8 cellular contexts compared by ENCODE assay signal in genomic region chr16:31460582-31461002, GRCh38. TPM values are rescaled to one million over a fixed set of nuclear protein-coding genes. Genes with fewer than 3 reads are reported as not detected.
DNase-seq lines count a peak whose midpoint lies in the region; ATAC-seq and TF ChIP-seq lines count a peak whose summit lies in the region.

No MANE protein-coding gene starts in this region.

- WGBS in SK-N-SH (ENCODE audit: low lambda C conversion rate): 33% methylated on average over 8 of the region's 8 CpGs
- 36 to 39% (median 38%) methylated on average over 8 of the region's 8 CpGs for WGBS in ovary, 3 donors

- DNase-seq in CD14-positive monocyte (ENCODE audit: low spot score) (no peak), SK-N-SH (peak; percentile 56), epithelial cell of proximal tubule (ENCODE audit: low read depth) (no peak), ovary (peak in 1 of 5 donors; percentile 50), GM19240 (ENCODE audit: insufficient read length, low spot score) (no peak), KG1 (lab: John Stamatoyannopoulos, UW) (no peak)

- H4K20me1 ChIP-seq in SK-N-SH (ENCODE audit: insufficient read depth): peaks cover 26% of the 10 kb centered on the region

- peaks cover 41% of the 10 kb centered on the region for H3K4me1 Mint-ChIP-seq in CD14-positive monocyte

- H3K9ac ChIP-seq in SK-N-SH: peak overlapping the region; percentile 69

- H3K4me1 ChIP-seq in HEK293 (ENCODE audit: control insufficient read depth, insufficient read depth, low read length): 0 out of 2 replicates have a peak, but pooled peaks cover 3% of the 10 kb centered on the region
- peaks cover 23 to 26% of the 10 kb centered on the region in 2 experiments; a peak in 2 of 4 replicates for H3K4me1 ChIP-seq in SK-N-SH (ENCODE audit: control insufficient read depth in 1 of 2, insufficient read depth in 2 of 2, low read depth in 1 of 2, low read length in 1 of 2)
- peaks cover 14% of the 10 kb centered on the region for H3K4me1 ChIP-seq in ovary (ENCODE audit: insufficient read depth)

- no peak overlapping the region for H3K4me3 ChIP-seq in HEK293 (ENCODE audit: low read depth, low read length)
- peak overlapping the region; percentile 57 to 88 for H3K4me3 ChIP-seq in SK-N-SH (ENCODE audit: low read depth in 2 of 2, low read length in 1 of 2)
- H3K4me3 ChIP-seq in epithelial cell of proximal tubule (ENCODE audit: low read depth, low read length): peak overlapping the region; percentile 70
- peak overlapping the region; percentile 39 for H3K4me3 ChIP-seq in ovary

- POLR2A ChIA-PET in HEK293 (lab: Yijun Ruan, JAX): interaction anchor here (0.9 to 2.3 kb wide), 11 partner anchors 9 to 506 kb away, joined by 3 to 16 read pairs (median 3); partner anchors contain the start of genes FUS, KAT8, RUSF1 and TGFB1I1
- POLR2A ChIA-PET in SK-N-SH (lab: Yijun Ruan, JAX): interaction anchor here (0.8 to 3.6 kb wide), 11 partner anchors 10 to 413 kb away, joined by 3 to 15 read pairs (median 7); partner anchors contain the start of genes FUS, RUSF1, TGFB1I1 and ZNF267

- H3K27ac ChIP-seq in HEK293 (ENCODE audit: extremely low read depth, low read depth, low read length) (peak overlapping the region; percentile 59), SK-N-SH (ENCODE audit: low read depth in 2 of 2, low read length in 1 of 2) (peak overlapping the region; percentile 93 to 96), ovary (peak overlapping the region; percentile 7 to 98)

- H3K27me3 ChIP-seq in SK-N-SH (ENCODE audit: insufficient read depth) (no peaks in the 10 kb centered on the region), ovary (no peaks in the 10 kb centered on the region)

- H3K9me2 ChIP-seq in SK-N-SH: no peaks in the 10 kb centered on the region

- H3K4me2 ChIP-seq in SK-N-SH: peak overlapping the region; percentile 83

- ATAC-seq in HG03378 (IDR thresholded peaks at IDR 0.05; ENCODE audit: unreplicated experiment): no peak

- H3K9me3 ChIP-seq in HEK293 (ENCODE audit: control insufficient read depth, insufficient read depth, low read depth, low read length) (no peaks in the 10 kb centered on the region), SK-N-SH (no peaks in the 10 kb centered on the region), ovary (no peaks in the 10 kb centered on the region)

- no peak for TF ChIP-seq POLR2A in ovary (IDR thresholded peaks at IDR 0.05)

- peaks cover 31 to 43% of the 10 kb centered on the region in 2 donors for H3K36me3 Mint-ChIP-seq in CD14-positive monocyte

- TF ChIP-seq RAD21 in SK-N-SH (IDR thresholded peaks at IDR 0.05; ENCODE audit: low read length): peak; percentile 56

- peaks cover 0 to 6% (median 4%) of the 10 kb centered on the region in 3 donors for H3K27me3 Mint-ChIP-seq in CD14-positive monocyte (ENCODE audit: low read depth in 3 of 3)

- H3K79me2 ChIP-seq in SK-N-SH (ENCODE audit: insufficient read depth): peaks cover 36% of the 10 kb centered on the region

- CTCF ChIA-PET in HEK293 (lab: Yijun Ruan, JAX) (interaction anchor here (0.6 to 2.4 kb wide), 21 partner anchors 8 to 1072 kb away, joined by 3 to 13 read pairs (median 5); partner anchors contain the start of genes HSD3B7, ORAI3, SLC5A2 and ZNF843), SK-N-SH (lab: Yijun Ruan, JAX) (interaction anchor here (0.6 to 8.0 kb wide), 23 partner anchors 9 to 658 kb away, joined by 3 to 80 read pairs (median 4); partner anchors contain the start of genes HSD3B7, RUSF1, SLC5A2 and TGFB1I1)

- intact Hi-C loops in CD14-positive monocyte (cut with micrococcal nuclease) (no loop called here), ovary (cut with DNase I) (loop anchor here in 1 of 4 donors (2.0 kb wide), 1 partner anchor 48 kb away; the partner anchor contains the start of gene RUSF1)

- H3F3A ChIP-seq in SK-N-SH (replicated peaks; ENCODE audit: insufficient read depth): peaks cover 8% of the 10 kb centered on the region

- H2AFZ ChIP-seq in SK-N-SH (ENCODE audit: low read depth): peak overlapping the region; percentile 82; the same call in 1 of the 2 replicates

- peak overlapping the region in 5 of 7 donors; percentile 60 to 95 (median 89) for H3K27ac Mint-ChIP-seq in CD14-positive monocyte

- no peak; a peak in 1 of 4 replicates for TF ChIP-seq EP300 in SK-N-SH (IDR thresholded peaks at IDR 0.05; ENCODE audit: borderline replicate concordance in 1 of 2, low read depth in 1 of 2, low read length in 1 of 2)
- TF ChIP-seq EP300 in ovary (IDR thresholded peaks at IDR 0.05): no peak

- H3K9me3 Mint-ChIP-seq in CD14-positive monocyte: no peaks in the 10 kb centered on the region

- TF ChIP-seq CTCF in CD14-positive monocyte (IDR thresholded peaks at IDR 0.05): peak; percentile 82
- no peak; the same call in 1 of the 2 replicates for TF ChIP-seq CTCF in HEK293 (tag by site-specific recombination; IDR thresholded peaks at IDR 0.05)
- TF ChIP-seq CTCF in SK-N-SH (IDR thresholded peaks at IDR 0.05): peak; percentile 82
- TF ChIP-seq CTCF in epithelial cell of proximal tubule (conservative IDR thresholded peaks at IDR 0.05; ENCODE audit: low read depth, low read length): peak; percentile 78
- peak; percentile 26 to 51 (median 30) for TF ChIP-seq CTCF in ovary (IDR thresholded peaks at IDR 0.05)

- H3K36me3 ChIP-seq in HEK293 (ENCODE audit: control insufficient read depth in 2 of 2, insufficient read depth in 1 of 2, low read length in 2 of 2) (peaks cover 0 to 51% of the 10 kb centered on the region in 2 experiments; a peak in 2 of 3 replicates), SK-N-SH (replicated peaks in 1 of 2; ENCODE audit: control insufficient read depth in 1 of 2, insufficient read depth in 2 of 2, low read length in 1 of 2) (peaks cover 7 to 20% of the 10 kb centered on the region in 2 experiments), ovary (no peaks in the 10 kb centered on the region)

- peak overlapping the region in 1 of 2 donors; percentile 78 for H3K4me3 Mint-ChIP-seq in CD14-positive monocyte

TF ChIP-seq in HEK293, 187 proteins besides CTCF, POLR2A, EP300 and RAD21 (continues in another document):
- peak; percentile 44; the same call in 1 of the 2 replicates for TF ChIP-seq ZNF664 (tag by site-specific recombination; IDR thresholded peaks at IDR 0.05)

TF ChIP-seq in SK-N-SH, 30 proteins besides CTCF, POLR2A, EP300 and RAD21:
- TF ChIP-seq RFX5 (IDR thresholded peaks at IDR 0.05; ENCODE audit: low read length) (peak; percentile 18; the same call in 1 of the 2 replicates), IRF3 (IDR thresholded peaks at IDR 0.05; ENCODE audit: low read depth, low read length) (no peak)
TF ChIP-seq in SK-N-SH: peak in this region for 1.

RNA-seq across cellular contexts. Expression of gene ARMC5, which starts 1.3 kb away (rescaled TPM):
- polyA plus RNA-seq in CD14-positive monocyte (1 to 10 TPM; 2.9 to 4.2 TPM), SK-N-SH (2012; rRNA removed) (7.0 and 8.9 TPM in 2 replicates), ovary (10 to 100 TPM in 1 of 2 donors, 1 to 10 TPM in 1; 2.2 to 11.4 TPM)
- 3.1 and 4.3 TPM in 2 replicates for polyA plus RNA-seq in SK-N-SH (2012; cell fraction: cytosol; rRNA removed)
- polyA plus RNA-seq in SK-N-SH (2012; cell fraction: nucleus; rRNA removed): 27.4 and 34.6 TPM in 2 replicates
- total RNA-seq in epithelial cell of proximal tubule (9.2 and 10.3 TPM in 2 replicates), ovary (10 to 100 TPM in 5 of 7 donors, 1 to 10 TPM in 2; 8.1 to 16.1 (median 11.0) TPM)

RNA-seq across cellular contexts. Expression of gene TGFB1I1, which starts 11.4 kb away (rescaled TPM):
- polyA plus RNA-seq in CD14-positive monocyte (under 1 TPM in 1 of 2 donors, not detected in 1; 0.16 TPM), SK-N-SH (2012; rRNA removed) (29.7 and 30.4 TPM in 2 replicates), ovary (10 to 100 TPM; 78.5 to 82.2 TPM)
- polyA plus RNA-seq in SK-N-SH (2012; cell fraction: cytosol; rRNA removed): 15.3 and 29.1 TPM in 2 replicates
- polyA plus RNA-seq in SK-N-SH (2012; cell fraction: nucleus; rRNA removed): 90.7 and 142 TPM in 2 replicates
- total RNA-seq in epithelial cell of proximal tubule (56.8 and 62.2 TPM in 2 replicates), ovary (100 to 1,000 TPM in 5 of 7 donors, 10 to 100 TPM in 2; 38.0 to 216 (median 156) TPM)

RNA-seq across cellular contexts. Expression of gene ZNF843, which starts 18.0 kb away (rescaled TPM):
- polyA plus RNA-seq in CD14-positive monocyte (not detected), SK-N-SH (2012; rRNA removed) (0.45 and 0.61 TPM in 2 replicates), ovary (1 to 10 TPM; 2.2 to 2.8 TPM)
- polyA plus RNA-seq in SK-N-SH (2012; cell fraction: cytosol; rRNA removed): 0.28 and 0.49 TPM in 2 replicates
- 0.35 and 0.46 TPM in 2 replicates for polyA plus RNA-seq in SK-N-SH (2012; cell fraction: nucleus; rRNA removed)
- total RNA-seq in epithelial cell of proximal tubule (0.22 TPM in 1 of 2 replicates, not detected in the other), ovary (1 to 10 TPM; 2.1 to 5.0 (median 4.2) TPM)

RNA-seq across cellular contexts. Expression of gene SLC5A2, which starts 22.3 kb away (rescaled TPM):
- polyA plus RNA-seq in CD14-positive monocyte (not detected), SK-N-SH (2012; rRNA removed) (0.31 and 0.58 TPM in 2 replicates), ovary (1 to 10 TPM in 1 of 2 donors, not detected in 1; 1.7 TPM)
- polyA plus RNA-seq in SK-N-SH (2012; cell fraction: cytosol; rRNA removed): 0.12 and 0.14 TPM in 2 replicates
- polyA plus RNA-seq in SK-N-SH (2012; cell fraction: nucleus; rRNA removed): 2.5 and 2.6 TPM in 2 replicates
- total RNA-seq in epithelial cell of proximal tubule (0.07 TPM in 1 of 2 replicates, not detected in the other), ovary (under 1 TPM; 0.13 to 0.81 (median 0.38) TPM)

RNA-seq across cellular contexts. Expression of gene COX6A2, which starts 32.4 kb away (rescaled TPM):
- polyA plus RNA-seq in CD14-positive monocyte (not detected), SK-N-SH (2012; rRNA removed) (not detected in 2 replicates), ovary (1 to 10 TPM in 1 of 2 donors, not detected in 1; 1.2 TPM)
- polyA plus RNA-seq in SK-N-SH (2012; cell fraction: cytosol; rRNA removed): not detected in 2 replicates
- not detected in 2 replicates for polyA plus RNA-seq in SK-N-SH (2012; cell fraction: nucleus; rRNA removed)
- total RNA-seq in epithelial cell of proximal tubule (not detected in 2 replicates), ovary (not detected)

Comparison
In these comparisons a context has a peak if more than half of its experiments do, and no peak if none do; other contexts are left out.
1. RNA of gene TGFB1I1, which starts 11.4 kb away (polyA plus RNA-seq): 78.5 to 82.2 TPM in ovary and 15.3 to 142 TPM in SK-N-SH; 0.16 TPM in CD14-positive monocyte; every median in the first group is over 10 times any median in the second.
2. Peak in every context shown above with its lines, with median percentiles within 50 percentile points of each other: H3K27ac ChIP-seq.